Comparison of ENCODE assay signal across 24 cellular contexts in genomic region chr10:57897611-57898010, GRCh38.
DNase-seq lines count a peak whose midpoint lies in the region; ATAC-seq and TF ChIP-seq lines count a peak whose summit lies in the region.
"Had no signal": no experiment of that assay in that cellular context is flagged by ENCODE, and none has a peak within 500 bp of the region (broad histone marks: within the 10 kb centered on the region; RNA-seq: fewer than 3 reads in every experiment).

No MANE protein-coding gene starts in this region.

- H3K4me3 ChIP-seq in mucosa of stomach (ENCODE audit: low read length) = peak overlapping the region; percentile 41
- H3K4me3 ChIP-seq: Peyer's patch had no signal

- peak; percentile 35 for DNase-seq in OCI-M1 (lab: John Stamatoyannopoulos, UW)
- no peak for DNase-seq in WTC11 (ENCODE audit: low spot score)
- no peak for DNase-seq in activated T-cell treated with anti-CD3 and anti-CD28 coated beads, Interleukin-2, amount 50 U/mL, for 1 hour
- no peak for DNase-seq in naive thymus-derived CD8-positive, alpha-beta T cell
- DNase-seq: 8988T, ACHN, BE2C, GOT3, NCI-H1694 treated with DMSO at 0.1 percent for 48 hours, NCI-H2081, NCI-H2227 treated with DMSO at 0.1 percent for 48 hours, NCI-H69, SIG-M5, SK-N-SH had no signal

- peaks cover 46% of the 10 kb centered on the region for H3K9me3 Mint-ChIP-seq in WTC11
- H3K9me3 Mint-ChIP-seq in naive thymus-derived CD8-positive, alpha-beta T cell = peaks cover 0 to 11% (median 0%) of the 10 kb centered on the region in 9 donors

- no peak for TF ChIP-seq CTCF in 22Rv1 (IDR thresholded peaks at IDR 0.05)
- no peak for TF ChIP-seq CTCF in WTC11 (IDR thresholded peaks at IDR 0.05)

- H3K4me1 Mint-ChIP-seq in WTC11 = peaks cover 30% of the 10 kb centered on the region
- H3K4me1 Mint-ChIP-seq in naive thymus-derived CD8-positive, alpha-beta T cell = no peaks in the 10 kb centered on the region
- H3K4me1 Mint-ChIP-seq: CD14-positive monocyte; CD8-positive, alpha-beta memory T cell; IgD-negative memory B cell had no signal

- POLR2A ChIA-PET in WTC11 (lab: Charles Lee) = no interaction called here
- POLR2A ChIA-PET in naive thymus-derived CD8-positive, alpha-beta T cell (lab: Charles Lee) = no interaction called here

- peaks cover 42% of the 10 kb centered on the region for H3K36me3 Mint-ChIP-seq in WTC11
- no peaks in the 10 kb centered on the region for H3K36me3 Mint-ChIP-seq in naive thymus-derived CD8-positive, alpha-beta T cell
- H3K36me3 Mint-ChIP-seq: CD14-positive monocyte; CD8-positive, alpha-beta memory T cell; IgD-negative memory B cell had no signal

- H3K9ac ChIP-seq in mucosa of stomach (ENCODE audit: low read length) = peak overlapping the region; percentile 57
- H3K9ac ChIP-seq: KMS-11, SK-N-SH had no signal

- no peak overlapping the region for H3K4me3 Mint-ChIP-seq in WTC11
- no peak overlapping the region for H3K4me3 Mint-ChIP-seq in naive thymus-derived CD8-positive, alpha-beta T cell
- H3K4me3 Mint-ChIP-seq: CD14-positive monocyte; CD8-positive, alpha-beta memory T cell; IgD-negative memory B cell had no signal

- no peaks in the 10 kb centered on the region for H3K27me3 ChIP-seq in mucosa of stomach (ENCODE audit: control insufficient read depth, insufficient read depth, low read length)
- H3K27me3 ChIP-seq: BE2C, Peyer's patch had no signal

- H3K9me3 ChIP-seq in mucosa of stomach (ENCODE audit: control insufficient read depth, low read length) = no peaks in the 10 kb centered on the region
- H3K9me3 ChIP-seq: BE2C, Peyer's patch, SK-N-SH had no signal

- H3K27ac ChIP-seq in 22Rv1 = peak overlapping the region; percentile 74
- H3K27ac ChIP-seq: HL-60, KMS-11 had no signal

- CTCF ChIA-PET in WTC11 (lab: Charles Lee) = no interaction called here

- H3K4me1 ChIP-seq in mucosa of stomach (ENCODE audit: control insufficient read depth, insufficient read depth, low read length) = peaks cover 14% of the 10 kb centered on the region
- H3K4me1 ChIP-seq: BE2C, Peyer's patch had no signal

- H3K36me3 ChIP-seq in mucosa of stomach (ENCODE audit: control insufficient read depth, insufficient read depth, low read length) = no peaks in the 10 kb centered on the region
- H3K36me3 ChIP-seq: BE2C, Peyer's patch had no signal

- ATAC-seq in WTC11 = no peak
- no peak for ATAC-seq in GM19452 (IDR thresholded peaks at IDR 0.05; ENCODE audit: unreplicated experiment)
- ATAC-seq in naive thymus-derived CD8-positive, alpha-beta T cell = no peak
- ATAC-seq in GM19395 (IDR thresholded peaks at IDR 0.05; ENCODE audit: unreplicated experiment) = no peak

- H3K27me3 Mint-ChIP-seq in WTC11 (ENCODE audit: low read depth) = no peaks in the 10 kb centered on the region
- peaks cover 0 to 1% (median 0%) of the 10 kb centered on the region in 5 donors for H3K27me3 Mint-ChIP-seq in naive thymus-derived CD8-positive, alpha-beta T cell
- H3K27me3 Mint-ChIP-seq: CD8-positive, alpha-beta memory T cell; IgD-negative memory B cell had no signal

- peak overlapping the region; percentile 87 for H3K27ac Mint-ChIP-seq in WTC11
- no peak overlapping the region for H3K27ac Mint-ChIP-seq in naive thymus-derived CD8-positive, alpha-beta T cell
- H3K27ac Mint-ChIP-seq: CD14-positive monocyte; CD8-positive, alpha-beta memory T cell had no signal

TF ChIP-seq in WTC11, 78 proteins besides CTCF, POLR2A, EP300 and RAD21 (continues in another document):
- no peak for TF ChIP-seq MYBL2 (CRISPR knock-in tag; IDR thresholded peaks at IDR 0.05)
- no peak for TF ChIP-seq SOX15 (CRISPR knock-in tag; IDR thresholded peaks at IDR 0.05)
- no peak for TF ChIP-seq ZNF425 (CRISPR knock-in tag; conservative IDR thresholded peaks at IDR 0.05)
- no peak for TF ChIP-seq TEAD1 (CRISPR knock-in tag; IDR thresholded peaks at IDR 0.05)
- no peak for TF ChIP-seq ZNF396 (CRISPR knock-in tag; IDR thresholded peaks at IDR 0.05; ENCODE audit: borderline replicate concordance)
- TF ChIP-seq, protein P1, sequence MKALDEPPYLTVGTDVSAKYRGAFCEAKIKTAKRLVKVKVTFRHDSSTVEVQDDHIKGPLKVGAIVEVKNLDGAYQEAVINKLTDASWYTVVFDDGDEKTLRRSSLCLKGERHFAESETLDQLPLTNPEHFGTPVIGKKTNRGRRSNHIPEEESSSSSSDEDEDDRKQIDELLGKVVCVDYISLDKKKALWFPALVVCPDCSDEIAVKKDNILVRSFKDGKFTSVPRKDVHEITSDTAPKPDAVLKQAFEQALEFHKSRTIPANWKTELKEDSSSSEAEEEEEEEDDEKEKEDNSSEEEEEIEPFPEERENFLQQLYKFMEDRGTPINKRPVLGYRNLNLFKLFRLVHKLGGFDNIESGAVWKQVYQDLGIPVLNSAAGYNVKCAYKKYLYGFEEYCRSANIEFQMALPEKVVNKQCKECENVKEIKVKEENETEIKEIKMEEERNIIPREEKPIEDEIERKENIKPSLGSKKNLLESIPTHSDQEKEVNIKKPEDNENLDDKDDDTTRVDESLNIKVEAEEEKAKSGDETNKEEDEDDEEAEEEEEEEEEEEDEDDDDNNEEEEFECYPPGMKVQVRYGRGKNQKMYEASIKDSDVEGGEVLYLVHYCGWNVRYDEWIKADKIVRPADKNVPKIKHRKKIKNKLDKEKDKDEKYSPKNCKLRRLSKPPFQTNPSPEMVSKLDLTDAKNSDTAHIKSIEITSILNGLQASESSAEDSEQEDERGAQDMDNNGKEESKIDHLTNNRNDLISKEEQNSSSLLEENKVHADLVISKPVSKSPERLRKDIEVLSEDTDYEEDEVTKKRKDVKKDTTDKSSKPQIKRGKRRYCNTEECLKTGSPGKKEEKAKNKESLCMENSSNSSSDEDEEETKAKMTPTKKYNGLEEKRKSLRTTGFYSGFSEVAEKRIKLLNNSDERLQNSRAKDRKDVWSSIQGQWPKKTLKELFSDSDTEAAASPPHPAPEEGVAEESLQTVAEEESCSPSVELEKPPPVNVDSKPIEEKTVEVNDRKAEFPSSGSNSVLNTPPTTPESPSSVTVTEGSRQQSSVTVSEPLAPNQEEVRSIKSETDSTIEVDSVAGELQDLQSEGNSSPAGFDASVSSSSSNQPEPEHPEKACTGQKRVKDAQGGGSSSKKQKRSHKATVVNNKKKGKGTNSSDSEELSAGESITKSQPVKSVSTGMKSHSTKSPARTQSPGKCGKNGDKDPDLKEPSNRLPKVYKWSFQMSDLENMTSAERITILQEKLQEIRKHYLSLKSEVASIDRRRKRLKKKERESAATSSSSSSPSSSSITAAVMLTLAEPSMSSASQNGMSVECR (CRISPR knock-in tag; IDR thresholded peaks at IDR 0.05; ENCODE audit: borderline replicate concordance) = no peak
- TF ChIP-seq USF2 (CRISPR knock-in tag; IDR thresholded peaks at IDR 0.05) = no peak
- TF ChIP-seq NFE2L1 (CRISPR knock-in tag; IDR thresholded peaks at IDR 0.05) = no peak
- TF ChIP-seq CREB1 (CRISPR knock-in tag; IDR thresholded peaks at IDR 0.05) = no peak
- no peak for TF ChIP-seq HMGXB4 (CRISPR knock-in tag; IDR thresholded peaks at IDR 0.05)
- TF ChIP-seq ELF4 (CRISPR knock-in tag; IDR thresholded peaks at IDR 0.05; ENCODE audit: low read depth) = no peak
- no peak for TF ChIP-seq NFATC4 (CRISPR knock-in tag; IDR thresholded peaks at IDR 0.05)
- TF ChIP-seq ESRRA (CRISPR knock-in tag; IDR thresholded peaks at IDR 0.05; ENCODE audit: borderline replicate concordance) = no peak
